22 cellular contexts compared by ENCODE assay signal in genomic region chrX:114924846-114925245, GRCh38.
A peak's percentile ranks its signal among the peaks of the same experiment; 100 is the strongest.
DNase-seq lines count a peak whose midpoint lies in the region; ATAC-seq, FAIRE-seq and TF ChIP-seq lines count a peak whose summit lies in the region.
"Had no signal": no experiment of that assay in that cellular context is flagged by ENCODE, and none has a peak within 500 bp of the region (broad histone marks: within the 10 kb centered on the region; RNA-seq: fewer than 3 reads in every experiment).

No MANE protein-coding gene starts in this region.

- H3K27ac ChIP-seq in GM23338 (ENCODE audit: low read depth) = no peak overlapping the region
- H3K27ac ChIP-seq: BLaER1 treated with 17β-estradiol and CSF1 and Interleukin-3, amounts not matched to agents 10 nM and 100 nM; pancreas; transverse colon had no signal

- no peaks in the 10 kb centered on the region for H3K36me3 Mint-ChIP-seq in GM23338 (ENCODE audit: low read depth)
- H3K36me3 Mint-ChIP-seq: immature natural killer cell, T-cell had no signal

- in situ Hi-C loops in astrocyte of the cerebellum (cut with HindIII; ENCODE audit: low sequenced_read_pairs) = no loop called here

- no peak overlapping the region for H3K4me3 Mint-ChIP-seq in GM23338
- H3K4me3 Mint-ChIP-seq: activated naive CD8-positive, alpha-beta T cell treated with anti-CD3 and anti-CD28 coated beads for 36 hours; dendritic cell treated with granulocyte-macrophage colony-stimulating factor and Interleukin-4, amounts not matched to agents 40 ng/mL and 50 ng/mL, for 4 days; immature natural killer cell; T-cell had no signal

- H3K4me3 ChIP-seq in GM23338 (no peak overlapping the region), astrocyte of the cerebellum (ENCODE audit: low read depth, low read length) (no peak overlapping the region)
- H3K4me3 ChIP-seq: BLaER1 treated with 17β-estradiol and CSF1 and Interleukin-3, amounts not matched to agents 10 nM and 100 nM; pancreas; transverse colon had no signal

- H3F3A ChIP-seq in GM23338 (replicated peaks; ENCODE audit: low read depth) = no peaks in the 10 kb centered on the region

- DNase-seq in AG08395 (ENCODE audit: low spot score) (peak; percentile 12), GM23338 (ENCODE audit: low spot score) (peak; percentile 28), astrocyte of the cerebellum (ENCODE audit: low read depth) (peak; percentile 8), iris pigment epithelial cell (ENCODE audit: low read depth) (peak; percentile 72), D721Med (ENCODE audit: insufficient read length, low spot score) (no peak)
- no peak for DNase-seq in stimulated activated CD4-positive, alpha-beta T cell treated with anti-CD3 and anti-CD28 coated beads, Interleukin-2, amount 100 ng/mL, for 24 hours
- DNase-seq in stimulated activated CD4-positive, alpha-beta T cell treated with anti-CD3 and anti-CD28 coated beads, Interleukin-4, amount 100 ng/mL, for 1 hour = no peak
- DNase-seq: activated naive CD8-positive, alpha-beta T cell treated with anti-CD3 and anti-CD28 coated beads for 36 hours; activated T-cell treated with anti-CD3 and anti-CD28 coated beads, Interleukin-2, amount 50 U/mL, for 1 hour; DMS79 treated with DMSO at 0.1 percent for 48 hours; immature natural killer cell; Karpas-422; NCI-H1694; NCI-H524; pancreas; stimulated activated CD8-positive, alpha-beta memory T cell treated with anti-CD3 and anti-CD28 coated beads, Interleukin-4, amount 100 ng/mL, for 48 hours; T-cell; transverse colon had no signal

- no peaks in the 10 kb centered on the region for H4K20me1 ChIP-seq in GM23338 (replicated peaks; ENCODE audit: insufficient read depth)
- H4K20me1 ChIP-seq: BLaER1 treated with 17β-estradiol and CSF1 and Interleukin-3, amounts not matched to agents 10 nM and 100 nM had no signal

- ATAC-seq in GM23338 = no peak; the same call in 2 of the 3 replicates
- no peak for ATAC-seq in GM18520 (IDR thresholded peaks at IDR 0.05; ENCODE audit: unreplicated experiment)
- ATAC-seq: T-cell had no signal

- H3K9me3 Mint-ChIP-seq in GM23338 = no peaks in the 10 kb centered on the region
- H3K9me3 Mint-ChIP-seq: dendritic cell treated with granulocyte-macrophage colony-stimulating factor and Interleukin-4, amounts not matched to agents 40 ng/mL and 50 ng/mL, for 4 days had no signal

- H3K27me3 Mint-ChIP-seq in GM23338 (ENCODE audit: insufficient read depth, low read depth, poor library complexity) = peaks cover 4% of the 10 kb centered on the region
- H3K27me3 Mint-ChIP-seq: activated naive CD8-positive, alpha-beta T cell treated with anti-CD3 and anti-CD28 coated beads for 36 hours; dendritic cell treated with granulocyte-macrophage colony-stimulating factor and Interleukin-4, amounts not matched to agents 40 ng/mL and 50 ng/mL, for 4 days had no signal

- peaks cover 7% of the 10 kb centered on the region; the same call in 2 of the 3 replicates for H3K4me1 Mint-ChIP-seq in GM23338
- H3K4me1 Mint-ChIP-seq: activated naive CD8-positive, alpha-beta T cell treated with anti-CD3 and anti-CD28 coated beads for 36 hours; immature natural killer cell; T-cell had no signal

- no peaks in the 10 kb centered on the region for H3K79me2 ChIP-seq in GM23338 (replicated peaks; ENCODE audit: insufficient read depth)

- FAIRE-seq in D721Med (lab: Jason Lieb, UNC) = no peak
- FAIRE-seq: GM12892 had no signal

- no peak overlapping the region for H2AFZ ChIP-seq in GM23338

- no peak overlapping the region for H3K4me2 ChIP-seq in GM23338
- H3K4me2 ChIP-seq: BLaER1 treated with 17β-estradiol and CSF1 and Interleukin-3, amounts not matched to agents 10 nM and 100 nM had no signal

- H3K27me3 ChIP-seq in GM23338 (ENCODE audit: insufficient read depth) = no peaks in the 10 kb centered on the region
- H3K27me3 ChIP-seq: pancreas, transverse colon had no signal

- TF ChIP-seq CTCF in GM23338 (conservative IDR thresholded peaks at IDR 0.05; ENCODE audit: low read depth in 2 of 2) (no peak), astrocyte of the cerebellum (IDR thresholded peaks at IDR 0.05; ENCODE audit: low read depth, low read length, missing control alignments) (no peak), D721Med (IDR thresholded peaks at IDR 0.05; ENCODE audit: insufficient read depth, missing control alignments) (no peak)

- no peaks in the 10 kb centered on the region for H3K9me2 ChIP-seq in GM23338 (ENCODE audit: insufficient read depth)

- no peak overlapping the region; the same call in 1 of the 2 replicates for H3K27ac Mint-ChIP-seq in GM23338
- H3K27ac Mint-ChIP-seq: activated naive CD8-positive, alpha-beta T cell treated with anti-CD3 and anti-CD28 coated beads for 36 hours; dendritic cell treated with granulocyte-macrophage colony-stimulating factor and Interleukin-4, amounts not matched to agents 40 ng/mL and 50 ng/mL, for 4 days; immature natural killer cell; T-cell had no signal

- no peaks in the 10 kb centered on the region for H3K36me3 ChIP-seq in GM23338 (ENCODE audit: insufficient read depth)
- H3K36me3 ChIP-seq: BLaER1 treated with 17β-estradiol and CSF1 and Interleukin-3, amounts not matched to agents 10 nM and 100 nM; pancreas; transverse colon had no signal

- 0 out of 2 replicates have a peak, but pooled peaks cover 4% of the 10 kb centered on the region for H3K4me1 ChIP-seq in GM23338 (ENCODE audit: insufficient read depth)
- H3K4me1 ChIP-seq: BLaER1 treated with 17β-estradiol and CSF1 and Interleukin-3, amounts not matched to agents 10 nM and 100 nM; pancreas; transverse colon had no signal

TF ChIP-seq in GM23338, 12 proteins besides CTCF, POLR2A, EP300 and RAD21 (continues in another document):
- TF ChIP-seq ZNF331 (CRISPR knock-in tag; IDR thresholded peaks at IDR 0.05; ENCODE audit: low read depth) = no peak
- TF ChIP-seq CREB1 (CRISPR knock-in tag; IDR thresholded peaks at IDR 0.05; ENCODE audit: low read depth) = no peak
- no peak for TF ChIP-seq EZH2phosphoT487 (IDR thresholded peaks at IDR 0.05; ENCODE audit: unreplicated experiment)
- TF ChIP-seq ZNF462 (CRISPR knock-in tag; IDR thresholded peaks at IDR 0.05) = no peak
- TF ChIP-seq JUNB (IDR thresholded peaks at IDR 0.05; ENCODE audit: unreplicated experiment) = no peak
- no peak for TF ChIP-seq ZNF114 (CRISPR knock-in tag; IDR thresholded peaks at IDR 0.05)

Comparison
In these comparisons a context has a peak if more than half of its experiments do, and no peak if none do; other contexts are left out.
1. DNase-seq: peak in AG08395 (single experiment), GM23338 (single experiment), astrocyte of the cerebellum (single experiment) and iris pigment epithelial cell (single experiment); none in stimulated activated CD4-positive, alpha-beta T cell treated with anti-CD3 and anti-CD28 coated beads, Interleukin-2, amount 100 ng/mL, for 24 hours (0 of 2), D721Med (single experiment) and stimulated activated CD4-positive, alpha-beta T cell treated with anti-CD3 and anti-CD28 coated beads, Interleukin-4, amount 100 ng/mL, for 1 hour (single experiment).